In the genomic region with DNA sequence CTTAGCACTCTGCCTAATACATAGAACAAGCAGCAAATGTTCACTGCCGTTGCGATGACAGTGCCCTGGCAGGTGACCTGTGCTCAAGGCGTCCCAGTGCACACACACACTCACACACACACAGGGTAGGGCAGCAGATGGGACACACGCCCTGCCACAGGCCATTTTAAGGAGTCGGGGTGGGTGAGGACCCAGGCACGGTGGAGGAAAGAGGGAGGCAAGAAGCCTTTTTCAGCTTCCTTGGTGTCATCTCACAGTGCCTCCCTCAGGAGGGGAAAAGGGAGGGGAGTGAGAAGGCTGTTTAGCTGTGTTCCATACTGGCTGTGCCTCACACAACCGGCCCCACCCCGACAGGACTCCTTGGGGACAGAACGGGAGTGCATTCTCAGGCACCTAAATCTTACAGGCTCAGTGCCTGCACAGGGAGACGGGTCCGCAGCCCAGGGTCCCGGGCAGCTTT, we compare ENCODE assay signal across 10 cellular contexts. TPM values are rescaled to one million over a fixed set of nuclear protein-coding genes. Genes with fewer than 3 reads are reported as not detected.
A peak's percentile ranks its signal among the peaks of the same experiment; 100 is the strongest.
DNase-seq lines count a peak whose midpoint lies in the region; ATAC-seq and TF ChIP-seq lines count a peak whose summit lies in the region.
"Had no signal": no experiment of that assay in that cellular context is flagged by ENCODE, and none has a peak within 500 bp of the region (broad histone marks: within the 10 kb centered on the region; RNA-seq: fewer than 3 reads in every experiment).

No MANE protein-coding gene starts in this region.

- peak overlapping the region; percentile 78 to 80 for H3K4me3 Mint-ChIP-seq in activated T-cell treated with anti-CD3 and anti-CD28 coated beads, Interleukin-2, amount 50 U/mL, for 72 hours
- H3K4me3 Mint-ChIP-seq in activated T-cell treated with anti-CD3 and anti-CD28 coated beads, Interleukin-2, amount 50 U/mL, for 24 hours: no peak overlapping the region
- no peak overlapping the region for H3K4me3 Mint-ChIP-seq in activated CD4-positive, alpha-beta memory T cell treated with anti-CD3 and anti-CD28 coated beads, Interleukin-2, amount 10 ng/mL, durations not matched to agents 7 days and 5 days

- no peaks in the 10 kb centered on the region for H3K36me3 Mint-ChIP-seq in activated T-cell treated with anti-CD3 and anti-CD28 coated beads, Interleukin-2, amount 50 U/mL, for 72 hours (ENCODE audit: insufficient read depth in 2 of 2)
- no peaks in the 10 kb centered on the region for H3K36me3 Mint-ChIP-seq in activated T-cell treated with anti-CD3 and anti-CD28 coated beads, Interleukin-2, amount 50 U/mL, for 24 hours (ENCODE audit: low read depth)
- H3K36me3 Mint-ChIP-seq in activated CD4-positive, alpha-beta memory T cell treated with anti-CD3 and anti-CD28 coated beads, Interleukin-2, amount 10 ng/mL, durations not matched to agents 7 days and 5 days (ENCODE audit: low read depth): no peaks in the 10 kb centered on the region

- no peak for TF ChIP-seq EP300 in transverse colon (IDR thresholded peaks at IDR 0.05; ENCODE audit: low read depth)

- no peaks in the 10 kb centered on the region for H3K36me3 ChIP-seq in muscle layer of colon (ENCODE audit: insufficient read depth, low read length)
- no peaks in the 10 kb centered on the region for H3K36me3 ChIP-seq in transverse colon

- no peaks in the 10 kb centered on the region for H3K9me3 Mint-ChIP-seq in activated T-cell treated with anti-CD3 and anti-CD28 coated beads, Interleukin-2, amount 50 U/mL, for 72 hours
- no peaks in the 10 kb centered on the region for H3K9me3 Mint-ChIP-seq in activated T-cell treated with anti-CD3 and anti-CD28 coated beads, Interleukin-2, amount 50 U/mL, for 24 hours
- no peaks in the 10 kb centered on the region for H3K9me3 Mint-ChIP-seq in activated CD4-positive, alpha-beta memory T cell treated with anti-CD3 and anti-CD28 coated beads, Interleukin-2, amount 10 ng/mL, durations not matched to agents 7 days and 5 days

- TF ChIP-seq POLR2A in transverse colon (IDR thresholded peaks at IDR 0.05): peak; percentile 60

- CTCF ChIA-PET in activated CD4-positive, alpha-beta memory T cell treated with anti-CD3 and anti-CD28 coated beads, Interleukin-2, amount 10 ng/mL, durations not matched to agents 7 days and 5 days (lab: Charles Lee): no interaction called here

- peak overlapping the region; percentile 84 for H3K4me3 ChIP-seq in coronary artery
- H3K4me3 ChIP-seq in muscle layer of colon (ENCODE audit: low read depth in 1 of 2, low read length in 2 of 2): peak overlapping the region; percentile 50 to 77
- peak overlapping the region in 3 of 4 donors; percentile 62 to 82 (median 73) for H3K4me3 ChIP-seq in transverse colon
- H3K4me3 ChIP-seq: body of pancreas had no signal

- DNase-seq in activated T-cell treated with anti-CD3 and anti-CD28 coated beads, Interleukin-2, amount 50 U/mL, for 72 hours: no peak
- no peak for DNase-seq in activated T-cell treated with anti-CD3 and anti-CD28 coated beads, Interleukin-2, amount 50 U/mL, for 24 hours
- DNase-seq in coronary artery (ENCODE audit: low spot score): no peak
- peak; percentile 74 for DNase-seq in transverse colon
- no peak for DNase-seq in activated CD4-positive, alpha-beta memory T cell treated with anti-CD3 and anti-CD28 coated beads, Interleukin-2, amount 10 ng/mL, durations not matched to agents 7 days and 5 days
- DNase-seq in EL: no peak
- DNase-seq: NCI-H2171 treated with DMSO at 0.1 percent for 48 hours had no signal

- peaks cover 29% of the 10 kb centered on the region for H3K4me1 ChIP-seq in muscle layer of colon (ENCODE audit: insufficient read depth, low read length)
- peaks cover 14 to 46% (median 41%) of the 10 kb centered on the region in 4 donors for H3K4me1 ChIP-seq in transverse colon

- no peak for ATAC-seq in activated T-cell treated with anti-CD3 and anti-CD28 coated beads, Interleukin-2, amount 50 U/mL, for 72 hours (replicated peaks in 1 of 2)
- no peak for ATAC-seq in GM19324 (IDR thresholded peaks at IDR 0.05; ENCODE audit: low FRiP score, unreplicated experiment)

- peak overlapping the region; percentile 42 for H3K9ac ChIP-seq in muscle layer of colon (ENCODE audit: low read length)

- H3K27ac Mint-ChIP-seq in activated T-cell treated with anti-CD3 and anti-CD28 coated beads, Interleukin-2, amount 50 U/mL, for 72 hours: no peak overlapping the region
- H3K27ac Mint-ChIP-seq in activated T-cell treated with anti-CD3 and anti-CD28 coated beads, Interleukin-2, amount 50 U/mL, for 24 hours: no peak overlapping the region
- H3K27ac Mint-ChIP-seq in activated CD4-positive, alpha-beta memory T cell treated with anti-CD3 and anti-CD28 coated beads, Interleukin-2, amount 10 ng/mL, durations not matched to agents 7 days and 5 days: no peak overlapping the region

- H3K27me3 Mint-ChIP-seq in activated T-cell treated with anti-CD3 and anti-CD28 coated beads, Interleukin-2, amount 50 U/mL, for 72 hours (ENCODE audit: low read depth): peaks cover 40% of the 10 kb centered on the region
- H3K27me3 Mint-ChIP-seq in activated T-cell treated with anti-CD3 and anti-CD28 coated beads, Interleukin-2, amount 50 U/mL, for 24 hours: peaks cover 57% of the 10 kb centered on the region
- peaks cover 44% of the 10 kb centered on the region for H3K27me3 Mint-ChIP-seq in activated CD4-positive, alpha-beta memory T cell treated with anti-CD3 and anti-CD28 coated beads, Interleukin-2, amount 10 ng/mL, durations not matched to agents 7 days and 5 days

- H3K4me1 Mint-ChIP-seq in activated T-cell treated with anti-CD3 and anti-CD28 coated beads, Interleukin-2, amount 50 U/mL, for 72 hours (ENCODE audit: low read depth): peaks cover 9% of the 10 kb centered on the region
- H3K4me1 Mint-ChIP-seq in activated T-cell treated with anti-CD3 and anti-CD28 coated beads, Interleukin-2, amount 50 U/mL, for 24 hours (ENCODE audit: low read depth): peaks cover 12% of the 10 kb centered on the region
- peaks cover 9% of the 10 kb centered on the region for H3K4me1 Mint-ChIP-seq in activated CD4-positive, alpha-beta memory T cell treated with anti-CD3 and anti-CD28 coated beads, Interleukin-2, amount 10 ng/mL, durations not matched to agents 7 days and 5 days

- TF ChIP-seq CTCF in coronary artery (IDR thresholded peaks at IDR 0.05) (no peak), transverse colon (IDR thresholded peaks at IDR 0.05) (no peak)

- H3K9me3 ChIP-seq in muscle layer of colon (ENCODE audit: low read length) (no peaks in the 10 kb centered on the region), transverse colon (no peaks in the 10 kb centered on the region)
- H3K9me3 ChIP-seq: body of pancreas had no signal

- WGBS in transverse colon (ENCODE audit: low coverage in 1 of 2), 2 donors: 20% methylated on average over 8 of the region's 12 CpGs; no CpG with 5 or more reads in 1 of the 2 donors

- in situ Hi-C loops in transverse colon (cut with MboI; ENCODE audit: low pct_ligation_motif_present in 1 of 4, low pct_unique_long_range_greater_than_20kb in 1 of 4, low sequenced_read_pairs in 3 of 4): no loop called here

- no peak overlapping the region for H3K27ac ChIP-seq in coronary artery
- peak overlapping the region; percentile 76 for H3K27ac ChIP-seq in muscle layer of colon (ENCODE audit: low read depth, low read length)
- H3K27ac ChIP-seq in transverse colon: peak overlapping the region; percentile 75 to 92 (median 82)
- H3K27ac ChIP-seq: body of pancreas had no signal

- intact Hi-C loops in transverse colon (cut with DNase I; ENCODE audit: low total_unique reads): no loop called here

- POLR2A ChIA-PET in activated CD4-positive, alpha-beta memory T cell treated with anti-CD3 and anti-CD28 coated beads, Interleukin-2, amount 10 ng/mL, durations not matched to agents 7 days and 5 days (lab: Charles Lee): no interaction called here

- peaks cover 0 to 18% of the 10 kb centered on the region in 2 donors for H3K27me3 ChIP-seq in muscle layer of colon (ENCODE audit: control insufficient read depth in 1 of 2, insufficient read depth in 2 of 2, low read length in 2 of 2)
- H3K27me3 ChIP-seq in transverse colon: peaks cover 9% of the 10 kb centered on the region
- H3K27me3 ChIP-seq: body of pancreas had no signal

RNA-seq across cellular contexts. Expression of gene PITPNM3, which starts 1.5 kb away (rescaled TPM):
- total RNA-seq in activated T-cell treated with anti-CD3 and anti-CD28 coated beads, Interleukin-2, amount 50 U/mL, for 72 hours: under 1 TPM; 0.70 to 0.81 TPM
- 10 to 100 TPM; 12.7 to 51.6 (median 29.7) TPM for total RNA-seq in transverse colon
- total RNA-seq in activated CD4-positive, alpha-beta memory T cell treated with anti-CD3 and anti-CD28 coated beads, Interleukin-2, amount 10 ng/mL, durations not matched to agents 7 days and 5 days: under 1 TPM; 0.53 to 0.63 TPM

Comparison
In these comparisons a context has a peak if more than half of its experiments do, and no peak if none do; other contexts are left out.
1. H3K4me3 Mint-ChIP-seq: peak in activated T-cell treated with anti-CD3 and anti-CD28 coated beads, Interleukin-2, amount 50 U/mL, for 72 hours (2 of 2); none in activated T-cell treated with anti-CD3 and anti-CD28 coated beads, Interleukin-2, amount 50 U/mL, for 24 hours (single experiment) and activated CD4-positive, alpha-beta memory T cell treated with anti-CD3 and anti-CD28 coated beads, Interleukin-2, amount 10 ng/mL, durations not matched to agents 7 days and 5 days (single experiment).
2. H3K27ac ChIP-seq: peak in muscle layer of colon (single experiment) and transverse colon (4 of 4); none in coronary artery (0 of 2).
3. RNA of gene PITPNM3, which starts 1.5 kb away (total RNA-seq): 12.7 to 51.6 TPM in transverse colon; 0.70 to 0.81 TPM in activated T-cell treated with anti-CD3 and anti-CD28 coated beads, Interleukin-2, amount 50 U/mL, for 72 hours and 0.53 to 0.63 TPM in activated CD4-positive, alpha-beta memory T cell treated with anti-CD3 and anti-CD28 coated beads, Interleukin-2, amount 10 ng/mL, durations not matched to agents 7 days and 5 days; every median in the first group is over 4 times any median in the second.
4. Peak in every context shown above with its lines, with median percentiles within 50 percentile points of each other: H3K4me3 ChIP-seq.